In the genomic region with DNA sequence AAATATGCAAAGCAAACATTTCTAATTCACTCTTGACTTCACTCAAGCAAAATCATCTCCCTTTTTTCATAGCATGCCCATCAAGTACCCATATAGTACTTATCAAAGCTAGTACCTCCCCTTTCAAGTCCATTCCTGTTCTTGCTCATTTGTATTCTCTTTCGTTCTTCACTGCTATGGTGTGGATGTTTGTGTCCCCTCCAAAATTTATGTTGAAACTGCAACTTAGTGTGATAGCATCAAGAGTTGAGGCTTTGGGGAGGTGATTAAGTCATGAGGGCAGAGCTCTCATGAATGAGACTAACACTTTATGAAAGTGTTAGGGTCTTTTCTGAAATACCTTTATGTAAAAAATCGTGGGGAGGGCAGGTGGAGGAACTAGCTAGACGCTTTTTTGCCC, we compare ENCODE assay signal across 19 cellular contexts. TPM values are rescaled to one million over a fixed set of nuclear protein-coding genes. Genes with fewer than 3 reads are reported as not detected.
"Had no signal": no experiment of that assay in that cellular context is flagged by ENCODE, and none has a peak within 500 bp of the region (broad histone marks: within the 10 kb centered on the region; RNA-seq: fewer than 3 reads in every experiment).

No MANE protein-coding gene starts in this region.

- H3K27ac Mint-ChIP-seq: memory B cell; T-helper 1 cell treated with Interleukin-12 subunit alpha and Interleukin-12 subunit beta and Interleukin-4 antibody, amounts not matched to agents 30 μg/mL and 1 μg/mL, for 36 hours; WTC11 had no signal

- FAIRE-seq: endothelial cell of umbilical vein, pancreas had no signal

- DNase-seq: activated CD4-positive, alpha-beta T cell treated with anti-CD3 and anti-CD28 coated beads, Interleukin-2, amount 50 U/mL, for 1 hour; activated gamma-delta T cell treated with Interleukin-2 at 50 U/mL for 16 hours; activated T-cell treated with anti-CD3 and anti-CD28 coated beads, Interleukin-2, amount 50 U/mL, for 48 hours; aorta; cortex of kidney; effector CD4-positive, alpha-beta T cell; esophagus squamous epithelium; hypothalamus; left ventricle myocardium inferior; naive thymus-derived CD8-positive, alpha-beta T cell; pancreas; sigmoid colon; spleen had no signal

- H3K4me3 Mint-ChIP-seq: memory B cell; naive thymus-derived CD8-positive, alpha-beta T cell; T-helper 1 cell treated with Interleukin-12 subunit alpha and Interleukin-12 subunit beta and Interleukin-4 antibody, amounts not matched to agents 30 μg/mL and 1 μg/mL, for 36 hours; WTC11 had no signal

- H3K36me3 Mint-ChIP-seq: WTC11 had no signal

- H3K9me3 Mint-ChIP-seq: memory B cell; naive thymus-derived CD8-positive, alpha-beta T cell; T-helper 1 cell treated with Interleukin-12 subunit alpha and Interleukin-12 subunit beta and Interleukin-4 antibody, amounts not matched to agents 30 μg/mL and 1 μg/mL, for 36 hours; WTC11 had no signal

- H3K27me3 Mint-ChIP-seq: memory B cell; naive thymus-derived CD8-positive, alpha-beta T cell had no signal

- ATAC-seq: naive thymus-derived CD8-positive, alpha-beta T cell; pancreas; WTC11 had no signal

RNA-seq across cellular contexts. Expression of a gene that starts 52.9 kb away (rescaled TPM):
- total RNA-seq: aorta; endothelial cell of umbilical vein; esophagus squamous epithelium; kidney epithelial cell; mucosa of gallbladder; naive thymus-derived CD8-positive, alpha-beta T cell; sigmoid colon; WTC11 had no signal
